12 cellular contexts compared by ENCODE assay signal in genomic region chr2:121595012-121595891, GRCh38. TPM values are rescaled to one million over a fixed set of nuclear protein-coding genes. Genes with fewer than 3 reads are reported as not detected.
DNase-seq lines count a peak whose midpoint lies in the region; ATAC-seq and TF ChIP-seq lines count a peak whose summit lies in the region.
"Had no signal": no experiment of that assay in that cellular context is flagged by ENCODE, and none has a peak within 500 bp of the region (broad histone marks: within the 10 kb centered on the region; RNA-seq: fewer than 3 reads in every experiment).

No MANE protein-coding gene starts in this region.

- no peaks in the 10 kb centered on the region for H3K36me3 ChIP-seq in cardiac muscle cell
- no peaks in the 10 kb centered on the region for H3K36me3 ChIP-seq in right atrium auricular region

- H3K4me1 ChIP-seq in cardiac muscle cell (ENCODE audit: low read depth) = peaks cover 14% of the 10 kb centered on the region
- H3K4me1 ChIP-seq in right cardiac atrium (ENCODE audit: control insufficient read depth, insufficient read depth, low read length) = no peaks in the 10 kb centered on the region
- H3K4me1 ChIP-seq in right atrium auricular region = peaks cover 0 to 32% of the 10 kb centered on the region in 2 donors

- TF ChIP-seq CTCF in cardiac muscle cell (IDR thresholded peaks at IDR 0.05; ENCODE audit: low read depth, low read length) = no peak
- TF ChIP-seq CTCF in right atrium auricular region (IDR thresholded peaks at IDR 0.05) = no peak

- H3K27ac ChIP-seq in cardiac muscle cell (peak overlapping the region; percentile 84), right cardiac atrium (ENCODE audit: low read length) (no peak overlapping the region), right atrium auricular region (peak overlapping the region; percentile 33 to 66)
- H3K27ac ChIP-seq: C4-2B had no signal

- peaks cover 40% of the 10 kb centered on the region for H3K4me1 Mint-ChIP-seq in stimulated activated memory B cell treated with anti-CD40 and anti-IgM and Interleukin-4, amounts not matched to agents 10 μg/mL and 1 μg/mL and 100 μg/mL, for 72 hours

- DNase-seq in cardiac muscle cell (ENCODE audit: low read depth in 1 of 2, low spot score in 1 of 2) (no peak), right cardiac atrium (no peak), NCI-H524 treated with DMSO at 0.1 percent for 48 hours (lab: John Stamatoyannopoulos, UW) (peak; percentile 40), right atrium auricular region (ENCODE audit: low spot score) (no peak), C1 segment of cervical spinal cord (lab: John Stamatoyannopoulos, UW) (no peak), NCI-H187 (lab: John Stamatoyannopoulos, UW) (no peak)
- no peak for DNase-seq in NK-92 treated with Interleukin-12 subunit alpha and Interleukin-12 subunit beta, amount 100 ng/mL, for 24 hours (lab: John Stamatoyannopoulos, UW)
- DNase-seq: MM.1S, SHP77 treated with DMSO at 0.1 percent for 48 hours had no signal

- 63% methylated on average over 6 of the region's 6 CpGs for WGBS in right cardiac atrium

- no peaks in the 10 kb centered on the region for H3K27me3 Mint-ChIP-seq in stimulated activated memory B cell treated with anti-CD40 and anti-IgM and Interleukin-4, amounts not matched to agents 10 μg/mL and 1 μg/mL and 100 μg/mL, for 72 hours

- H3K36me3 Mint-ChIP-seq in stimulated activated memory B cell treated with anti-CD40 and anti-IgM and Interleukin-4, amounts not matched to agents 10 μg/mL and 1 μg/mL and 100 μg/mL, for 72 hours = no peaks in the 10 kb centered on the region

- H3K4me3 ChIP-seq in cardiac muscle cell = no peak overlapping the region
- no peak overlapping the region for H3K4me3 ChIP-seq in right cardiac atrium (ENCODE audit: low read length)
- H3K4me3 ChIP-seq in right atrium auricular region = no peak overlapping the region
- H3K4me3 ChIP-seq: mucosa of descending colon had no signal

- H3K4me3 Mint-ChIP-seq in stimulated activated memory B cell treated with anti-CD40 and anti-IgM and Interleukin-4, amounts not matched to agents 10 μg/mL and 1 μg/mL and 100 μg/mL, for 72 hours = no peak overlapping the region

- H3K9me3 ChIP-seq in cardiac muscle cell (ENCODE audit: low read depth) (no peaks in the 10 kb centered on the region), right cardiac atrium (ENCODE audit: control insufficient read depth, low read length) (no peaks in the 10 kb centered on the region), right atrium auricular region (no peaks in the 10 kb centered on the region)
- H3K9me3 ChIP-seq: mucosa of descending colon had no signal

- peak overlapping the region; percentile 17 for H3K27ac Mint-ChIP-seq in stimulated activated memory B cell treated with anti-CD40 and anti-IgM and Interleukin-4, amounts not matched to agents 10 μg/mL and 1 μg/mL and 100 μg/mL, for 72 hours

- H3K9me3 Mint-ChIP-seq in stimulated activated memory B cell treated with anti-CD40 and anti-IgM and Interleukin-4, amounts not matched to agents 10 μg/mL and 1 μg/mL and 100 μg/mL, for 72 hours = no peaks in the 10 kb centered on the region

- intact Hi-C loops in right cardiac atrium (cut with DNase I) = loop anchor here in 3 of 4 donors (5.0 to 10.0 kb wide), 3 partner anchors 50 to 60 kb away; partner anchors contain the start of genes CLASP1 (in 3 of the 3) and RNU4ATAC (in 1 of the 3)

- ATAC-seq in right cardiac atrium = no peak
- ATAC-seq in stimulated activated memory B cell treated with anti-CD40 and anti-IgM and Interleukin-4, amounts not matched to agents 10 μg/mL and 1 μg/mL and 100 μg/mL, for 72 hours = no peak

- H3K27me3 ChIP-seq in cardiac muscle cell (no peaks in the 10 kb centered on the region), right cardiac atrium (ENCODE audit: control insufficient read depth, insufficient read depth) (no peaks in the 10 kb centered on the region), right atrium auricular region (no peaks in the 10 kb centered on the region)

RNA-seq across cellular contexts. Expression of gene CLASP1, which starts 54.0 kb away (rescaled TPM):
- 41.1 and 53.0 TPM in 2 replicates for total RNA-seq in cardiac muscle cell
- polyA plus RNA-seq in cardiac muscle cell = 24.8 and 37.0 TPM in 2 replicates
- total RNA-seq in right cardiac atrium = 10 to 100 TPM; 49.0 to 62.4 (median 60.7) TPM
- polyA plus RNA-seq in right cardiac atrium = 19.1 TPM
- total RNA-seq in right atrium auricular region = 10 to 100 TPM; 42.4 to 47.8 TPM
